ENCODE assay signal across 8 cellular contexts in the genomic region with DNA sequence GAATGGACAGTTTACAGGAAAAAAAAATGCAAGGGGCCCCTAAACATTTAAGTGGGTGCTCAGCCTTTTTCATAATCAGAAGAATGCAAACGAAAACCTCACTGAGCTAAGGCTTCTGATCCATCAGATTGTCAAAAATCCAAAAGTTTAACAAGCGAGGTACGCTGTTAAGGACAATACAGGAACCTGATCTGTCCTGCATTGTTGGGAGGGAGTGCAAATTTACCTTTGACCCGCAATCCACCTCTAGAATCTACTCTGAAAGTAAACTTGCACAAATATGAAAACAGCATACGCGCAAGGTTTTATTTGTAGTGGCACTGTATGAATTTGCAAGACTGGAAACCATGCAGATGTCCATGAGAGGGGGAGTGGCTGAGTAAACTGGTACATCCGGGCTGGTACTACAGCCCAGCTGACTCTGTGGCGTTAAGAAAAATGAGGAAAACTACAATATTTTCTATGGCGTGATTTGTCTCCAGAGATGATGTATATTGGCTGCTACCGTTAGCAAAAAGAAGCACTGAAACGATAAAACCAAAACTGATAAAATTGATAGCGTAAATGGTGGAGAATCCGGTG. TPM values are rescaled to one million over a fixed set of nuclear protein-coding genes. Genes with fewer than 3 reads are reported as not detected.
DNase-seq lines count a peak whose midpoint lies in the region; TF ChIP-seq lines count a peak whose summit lies in the region.

No MANE protein-coding gene starts in this region.

- no peaks in the 10 kb centered on the region for H3K27me3 Mint-ChIP-seq in MCF 10A (ENCODE audit: insufficient read depth, unreplicated experiment)

- no peak for DNase-seq in BE2C
- no peak for DNase-seq in MCF 10A (ENCODE audit: unreplicated experiment)
- DNase-seq in GM19240 (ENCODE audit: insufficient read length, low spot score) = no peak
- no peak for DNase-seq in mesenteric fat pad (ENCODE audit: low spot score)
- no peak for DNase-seq in amniotic stem cell (lab: John Stamatoyannopoulos, UW)
- no peak for DNase-seq in C1 segment of cervical spinal cord (lab: John Stamatoyannopoulos, UW)

- H3K4me1 ChIP-seq in BE2C = peaks cover 4% of the 10 kb centered on the region
- peaks cover 19% of the 10 kb centered on the region for H3K4me1 ChIP-seq in KMS-11 (ENCODE audit: low read depth, poor library complexity, severe bottlenecking)
- H3K4me1 ChIP-seq in mononuclear cell (ENCODE audit: insufficient read depth, low read length) = peaks cover 22% of the 10 kb centered on the region

- no peak for TF ChIP-seq CTCF in BE2C (IDR thresholded peaks at IDR 0.05; ENCODE audit: low read depth, low read length)
- no peak for TF ChIP-seq CTCF in KMS-11 (conservative IDR thresholded peaks at IDR 0.05; ENCODE audit: low read depth, low read length)
- TF ChIP-seq CTCF in MCF 10A (IDR thresholded peaks at IDR 0.05; ENCODE audit: unreplicated experiment) = no peak

- CTCF ChIA-PET in MCF 10A (lab: Yijun Ruan, JAX) = interaction anchor here (0.7 to 1.9 kb wide), 3 partner anchors 9 to 56 kb away, joined by 3 to 8 read pairs (median 3); no protein-coding TSS in a partner anchor

- no peaks in the 10 kb centered on the region for H3K9me3 Mint-ChIP-seq in MCF 10A (ENCODE audit: unreplicated experiment)

- H3K27ac ChIP-seq in KMS-11 = peak overlapping the region; percentile 62

- H3K9ac ChIP-seq in KMS-11 = peak overlapping the region; percentile 47; the same call in 1 of the 2 replicates

- H3K4me3 ChIP-seq in BE2C (ENCODE audit: low read depth, low read length) (peak overlapping the region; percentile 89), KMS-11 (IDR thresholded peaks at IDR 0.05; ENCODE audit: insufficient read depth, low read depth, low read length) (no peak overlapping the region), mononuclear cell (ENCODE audit: low read length) (peak overlapping the region; percentile 75)

- intact Hi-C loops in MCF 10A (cut with micrococcal nuclease) = no loop called here

- peak overlapping the region; percentile 98 for H2AFZ ChIP-seq in KMS-11 (ENCODE audit: low read depth)

- H3K36me3 ChIP-seq in BE2C (peaks cover 14% of the 10 kb centered on the region), KMS-11 (ENCODE audit: insufficient read depth) (no peaks in the 10 kb centered on the region)

- BruUV-seq in MCF 10A (replicated peaks; lab: Mats Ljungman, UMichigan) = no TSS peak

- H3K27me3 ChIP-seq in BE2C (no peaks in the 10 kb centered on the region), KMS-11 (ENCODE audit: insufficient read depth, low read depth) (no peaks in the 10 kb centered on the region; the same call in 1 of the 2 replicates), mononuclear cell (ENCODE audit: insufficient read depth, low read length) (no peaks in the 10 kb centered on the region)

- H3K4me2 ChIP-seq in KMS-11 = peak overlapping the region; percentile 92

- H3K79me2 ChIP-seq in KMS-11 (ENCODE audit: insufficient read depth, low read depth) = no peaks in the 10 kb centered on the region

- no peaks in the 10 kb centered on the region for H3K36me3 Mint-ChIP-seq in MCF 10A (ENCODE audit: insufficient read depth, unreplicated experiment)

- H3K9me3 ChIP-seq in BE2C (no peaks in the 10 kb centered on the region), mononuclear cell (ENCODE audit: low read depth, low read length) (no peaks in the 10 kb centered on the region)

- no peaks in the 10 kb centered on the region for H3K4me1 Mint-ChIP-seq in MCF 10A (ENCODE audit: insufficient read depth, unreplicated experiment)

- peak overlapping the region; percentile 92 for H3K27ac Mint-ChIP-seq in MCF 10A (ENCODE audit: low read depth, unreplicated experiment)

- H4K20me1 ChIP-seq in KMS-11 (ENCODE audit: insufficient read depth) = no peaks in the 10 kb centered on the region

- POLR2A ChIA-PET in MCF 10A (lab: Yijun Ruan, JAX) = interaction anchor here (0.6 to 2.2 kb wide), 25 partner anchors 9 to 173 kb away, joined by 3 to 24 read pairs (median 6); partner anchors contain the start of genes JMJD6, METTL23 and ST6GALNAC2

- peak overlapping the region; percentile 89 for H3K4me3 Mint-ChIP-seq in MCF 10A (ENCODE audit: unreplicated experiment)

RNA-seq across cellular contexts. Expression of gene ST6GALNAC1, which starts 28.8 kb away (rescaled TPM):
- polyA plus RNA-seq in BE2C (2012; ENCODE audit: insufficient read depth, insufficient read length, low read depth) = 1.4 TPM
- total RNA-seq in MCF 10A (2022) (not detected in 2 replicates), mononuclear cell (4.0 TPM), mesenteric fat pad (0.93 TPM)

RNA-seq across cellular contexts. Expression of gene MXRA7, which starts 38.4 kb away (rescaled TPM):
- 240 TPM for polyA plus RNA-seq in BE2C (2012; ENCODE audit: insufficient read depth, insufficient read length, low read depth)
- total RNA-seq in MCF 10A (2022) (33.6 and 35.1 TPM in 2 replicates), mononuclear cell (10.3 TPM), mesenteric fat pad (193 TPM)

RNA-seq across cellular contexts. Expression of gene JMJD6, which starts 54.0 kb away (rescaled TPM):
- 93.3 TPM for polyA plus RNA-seq in BE2C (2012; ENCODE audit: insufficient read depth, insufficient read length, low read depth)
- total RNA-seq in MCF 10A (2022) = 29.4 and 45.8 TPM in 2 replicates
- 48.5 TPM for total RNA-seq in mononuclear cell
- 55.3 TPM for total RNA-seq in mesenteric fat pad

RNA-seq across cellular contexts. Expression of gene METTL23, which starts 54.3 kb away (rescaled TPM):
- 18.0 TPM for polyA plus RNA-seq in BE2C (2012; ENCODE audit: insufficient read depth, insufficient read length, low read depth)
- total RNA-seq in MCF 10A (2022) (35.1 and 37.1 TPM in 2 replicates), mononuclear cell (26.3 TPM), mesenteric fat pad (32.2 TPM)
